Comparison of ENCODE assay signal across 1 cellular context in genomic region chr2:45274190-45274926, GRCh38.
TF ChIP-seq lines count a peak whose summit lies in the region.

No MANE protein-coding gene starts in this region.

TF ChIP-seq in HepG2, 621 proteins besides CTCF, POLR2A, EP300 and RAD21 (continued from another document and continues in another):
- no peak for TF ChIP-seq ZNF670 (CRISPR knock-in tag; IDR thresholded peaks at IDR 0.05; ENCODE audit: borderline replicate concordance)
- peak; percentile 47; the same call in 1 of the 2 replicates for TF ChIP-seq KDM6A (CRISPR knock-in tag; IDR thresholded peaks at IDR 0.05; ENCODE audit: low read depth)
- no peak for TF ChIP-seq ATF6 (CRISPR knock-in tag; conservative IDR thresholded peaks at IDR 0.05)
- 0 out of 2 replicates have a peak, but pooled peaks have one; percentile 37 for TF ChIP-seq ZHX1 (CRISPR knock-in tag; IDR thresholded peaks at IDR 0.05; ENCODE audit: low read depth)
- peak; percentile 86; the same call in 1 of the 2 replicates for TF ChIP-seq FOXK1 (CRISPR knock-in tag; IDR thresholded peaks at IDR 0.05; ENCODE audit: borderline replicate concordance, low read depth)
- no peak for TF ChIP-seq REXO4 (CRISPR knock-in tag; IDR thresholded peaks at IDR 0.05; ENCODE audit: borderline replicate concordance)
- TF ChIP-seq HDAC6 (IDR thresholded peaks at IDR 0.05; ENCODE audit: low read depth, low read length) = no peak
- peak; percentile 57 for TF ChIP-seq HOMEZ (CRISPR knock-in tag; IDR thresholded peaks at IDR 0.05; ENCODE audit: low read depth)
- no peak for TF ChIP-seq ARID2 (CRISPR knock-in tag; IDR thresholded peaks at IDR 0.05; ENCODE audit: borderline replicate concordance)
- TF ChIP-seq NFYB (CRISPR knock-in tag; IDR thresholded peaks at IDR 0.05) = no peak
- TF ChIP-seq GRHL1 (CRISPR knock-in tag; conservative IDR thresholded peaks at IDR 0.05) = no peak
- TF ChIP-seq THRA (CRISPR knock-in tag; IDR thresholded peaks at IDR 0.05; ENCODE audit: borderline replicate concordance) = peak; percentile 95
- peak; percentile 72 for TF ChIP-seq GATAD1 (CRISPR knock-in tag; IDR thresholded peaks at IDR 0.05)
- peak; percentile 95 for TF ChIP-seq NR2F2 (IDR thresholded peaks at IDR 0.05; ENCODE audit: borderline replicate concordance, low read depth)
- TF ChIP-seq ZBTB8A (CRISPR knock-in tag; IDR thresholded peaks at IDR 0.05; ENCODE audit: borderline replicate concordance, low read depth) = no peak
- peak; percentile 69 for TF ChIP-seq KAT8 (CRISPR knock-in tag; IDR thresholded peaks at IDR 0.05)
- no peak for TF ChIP-seq ZNF790 (CRISPR knock-in tag; IDR thresholded peaks at IDR 0.05; ENCODE audit: borderline replicate concordance)
- no peak for TF ChIP-seq ZNF432 (CRISPR knock-in tag; IDR thresholded peaks at IDR 0.05; ENCODE audit: borderline replicate concordance)
- no peak for TF ChIP-seq ZNF274 (CRISPR knock-in tag; IDR thresholded peaks at IDR 0.05)
- no peak; the same call in 1 of the 2 replicates for TF ChIP-seq AHR (CRISPR knock-in tag; IDR thresholded peaks at IDR 0.05)
- peak; percentile 98 for TF ChIP-seq MIXL1 (CRISPR knock-in tag; IDR thresholded peaks at IDR 0.05)
- no peak for TF ChIP-seq TMF1 (CRISPR knock-in tag; IDR thresholded peaks at IDR 0.05; ENCODE audit: low read depth)
- TF ChIP-seq THAP8 (CRISPR knock-in tag; IDR thresholded peaks at IDR 0.05; ENCODE audit: borderline replicate concordance) = no peak
- TF ChIP-seq KLF11 (CRISPR knock-in tag; IDR thresholded peaks at IDR 0.05) = peak; percentile 64; the same call in 1 of the 2 replicates
- peak; percentile 84; the same call in 1 of the 2 replicates for TF ChIP-seq JUNB (CRISPR knock-in tag; IDR thresholded peaks at IDR 0.05; ENCODE audit: borderline replicate concordance)
- no peak for TF ChIP-seq MTF1 (CRISPR knock-in tag; IDR thresholded peaks at IDR 0.05)
- TF ChIP-seq SMYD3 (CRISPR knock-in tag; IDR thresholded peaks at IDR 0.05) = no peak
- TF ChIP-seq MLXIP (CRISPR knock-in tag; IDR thresholded peaks at IDR 0.05; ENCODE audit: borderline replicate concordance) = no peak
- TF ChIP-seq HBP1 (CRISPR knock-in tag; IDR thresholded peaks at IDR 0.05; ENCODE audit: low read depth) = no peak
- no peak for TF ChIP-seq ZNF10 (CRISPR knock-in tag; IDR thresholded peaks at IDR 0.05; ENCODE audit: borderline replicate concordance, low read depth)
- TF ChIP-seq POGZ (CRISPR knock-in tag; IDR thresholded peaks at IDR 0.05) = peak; percentile 77; the same call in 1 of the 2 replicates
- peak; percentile 90; the same call in 1 of the 2 replicates for TF ChIP-seq IRF2 (CRISPR knock-in tag; IDR thresholded peaks at IDR 0.05)
- TF ChIP-seq ZNF296 (CRISPR knock-in tag; conservative IDR thresholded peaks at IDR 0.05) = no peak
- TF ChIP-seq TBX2 (CRISPR knock-in tag; IDR thresholded peaks at IDR 0.05; ENCODE audit: borderline replicate concordance) = peak; percentile 98
- peak; percentile 89 for TF ChIP-seq TEAD3 (CRISPR knock-in tag; optimal IDR thresholded peaks at IDR 0.05; ENCODE audit: borderline replicate concordance)
- TF ChIP-seq GFI1 (CRISPR knock-in tag; IDR thresholded peaks at IDR 0.05; ENCODE audit: borderline replicate concordance) = peak; percentile 96
- peak; percentile 87 for TF ChIP-seq CBFB (CRISPR knock-in tag; IDR thresholded peaks at IDR 0.05)
- TF ChIP-seq ZSCAN20 (CRISPR knock-in tag; IDR thresholded peaks at IDR 0.05; ENCODE audit: borderline replicate concordance) = no peak
- TF ChIP-seq ZNF251 (CRISPR knock-in tag; IDR thresholded peaks at IDR 0.05) = no peak
- TF ChIP-seq ETV5 (CRISPR knock-in tag; IDR thresholded peaks at IDR 0.05; ENCODE audit: borderline replicate concordance) = peak; percentile 100
- peak; percentile 83; the same call in 1 of the 2 replicates for TF ChIP-seq ZNF746 (CRISPR knock-in tag; IDR thresholded peaks at IDR 0.05)
- TF ChIP-seq TOPORS (CRISPR knock-in tag; IDR thresholded peaks at IDR 0.05) = no peak
